Comparison of ENCODE assay signal across 1 cellular context in the genomic region with DNA sequence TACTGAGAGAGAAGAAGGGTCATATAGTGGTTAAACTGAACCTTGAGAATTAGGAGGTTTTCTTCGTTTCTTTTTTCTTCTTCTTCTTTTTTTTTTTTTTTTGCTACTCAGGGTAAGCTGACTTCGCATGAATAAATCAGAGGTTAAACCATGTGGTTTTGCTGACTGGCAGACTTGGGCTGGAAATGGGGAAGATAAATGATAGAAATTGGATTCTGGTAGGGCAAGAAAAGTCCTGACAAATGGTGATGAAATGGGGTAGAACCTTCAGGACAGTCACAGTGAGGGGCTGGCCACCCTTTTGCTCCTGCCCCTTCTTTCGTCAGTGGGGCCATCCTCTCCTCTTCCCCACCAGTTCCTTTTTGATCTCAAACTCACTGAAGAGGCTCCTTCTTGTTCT.
TF ChIP-seq lines count a peak whose summit lies in the region.

No MANE protein-coding gene starts in this region.

TF ChIP-seq in GM12878, 131 proteins besides CTCF, POLR2A, EP300 and RAD21 (continued from another document):
- TF ChIP-seq, protein P1, sequence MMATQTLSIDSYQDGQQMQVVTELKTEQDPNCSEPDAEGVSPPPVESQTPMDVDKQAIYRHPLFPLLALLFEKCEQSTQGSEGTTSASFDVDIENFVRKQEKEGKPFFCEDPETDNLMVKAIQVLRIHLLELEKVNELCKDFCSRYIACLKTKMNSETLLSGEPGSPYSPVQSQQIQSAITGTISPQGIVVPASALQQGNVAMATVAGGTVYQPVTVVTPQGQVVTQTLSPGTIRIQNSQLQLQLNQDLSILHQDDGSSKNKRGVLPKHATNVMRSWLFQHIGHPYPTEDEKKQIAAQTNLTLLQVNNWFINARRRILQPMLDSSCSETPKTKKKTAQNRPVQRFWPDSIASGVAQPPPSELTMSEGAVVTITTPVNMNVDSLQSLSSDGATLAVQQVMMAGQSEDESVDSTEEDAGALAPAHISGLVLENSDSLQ (IDR thresholded peaks at IDR 0.05), result peak; percentile 59; the same call in 1 of the 2 replicates
- TF ChIP-seq POU2F2 (IDR thresholded peaks at IDR 0.05; ENCODE audit: borderline replicate concordance, low read depth, low read length) (0 out of 3 replicates have a peak, but pooled peaks have one; percentile 21), RUNX3 (IDR thresholded peaks at IDR 0.05; ENCODE audit: low read length) (peak; percentile 66)
